8 cellular contexts compared by ENCODE assay signal in genomic region chr5:78361226-78361993, GRCh38. TPM values are rescaled to one million over a fixed set of nuclear protein-coding genes. Genes with fewer than 3 reads are reported as not detected.
A peak's percentile ranks its signal among the peaks of the same experiment; 100 is the strongest.
DNase-seq lines count a peak whose midpoint lies in the region; ATAC-seq and TF ChIP-seq lines count a peak whose summit lies in the region.

No MANE protein-coding gene starts in this region.

- intact Hi-C loops in activated CD8-positive, alpha-beta T cell treated with anti-CD3 and anti-CD28 coated beads for 36 hours (cut with micrococcal nuclease), result no loop called here

- H3F3A ChIP-seq in GM23248 (ENCODE audit: insufficient read depth), result no peaks in the 10 kb centered on the region

- H3K4me2 ChIP-seq in GM23248 (ENCODE audit: unreplicated experiment) (peak overlapping the region; percentile 92), neuronal stem cell (ENCODE audit: insufficient read depth, low read length, poor library complexity, severe bottlenecking) (peak overlapping the region; percentile 77)

- H3K18ac ChIP-seq in neuronal stem cell (ENCODE audit: low read length), result no peak overlapping the region

- no peak for TF ChIP-seq CTCF in C4-2B (conservative IDR thresholded peaks at IDR 0.05)
- TF ChIP-seq CTCF in activated CD8-positive, alpha-beta T cell treated with anti-CD3 and anti-CD28 coated beads for 36 hours (IDR thresholded peaks at IDR 0.05), result peak; percentile 17

- H3K4me3 ChIP-seq in GM23248, result peak overlapping the region; percentile 90
- H3K4me3 ChIP-seq in neuronal stem cell (ENCODE audit: low read length in 2 of 2), result peak overlapping the region; percentile 71 to 97

- peaks cover 5% of the 10 kb centered on the region; the same call in 1 of the 2 replicates for H4K20me1 ChIP-seq in GM23248 (ENCODE audit: insufficient read depth)

- H3K27me3 Mint-ChIP-seq in activated CD8-positive, alpha-beta T cell treated with anti-CD3 and anti-CD28 coated beads for 36 hours, result no peaks in the 10 kb centered on the region

- H3K79me1 ChIP-seq in neuronal stem cell (ENCODE audit: low read depth, low read length), result peaks cover 3% of the 10 kb centered on the region

- H3K27ac Mint-ChIP-seq in activated CD8-positive, alpha-beta T cell treated with anti-CD3 and anti-CD28 coated beads for 36 hours, result peak overlapping the region; percentile 98

- peaks cover 20% of the 10 kb centered on the region for H3K36me3 Mint-ChIP-seq in activated CD8-positive, alpha-beta T cell treated with anti-CD3 and anti-CD28 coated beads for 36 hours (ENCODE audit: low read depth)

- peak overlapping the region; percentile 81 for H3K4me3 Mint-ChIP-seq in activated CD8-positive, alpha-beta T cell treated with anti-CD3 and anti-CD28 coated beads for 36 hours

- H3K9me2 ChIP-seq in GM23248 (ENCODE audit: insufficient read depth), result no peaks in the 10 kb centered on the region

- H3K79me2 ChIP-seq in GM23248 (ENCODE audit: insufficient read depth), result peaks cover 76% of the 10 kb centered on the region

- ATAC-seq in activated CD8-positive, alpha-beta T cell treated with anti-CD3 and anti-CD28 coated beads for 36 hours, result no peak
- no peak for ATAC-seq in HG02623 (IDR thresholded peaks at IDR 0.05; ENCODE audit: unreplicated experiment)

- no peak overlapping the region for H4K91ac ChIP-seq in neuronal stem cell (ENCODE audit: low read depth, low read length, poor library complexity)

- H2AFZ ChIP-seq in GM23248 (peak overlapping the region; percentile 96), neuronal stem cell (ENCODE audit: low read length) (peak overlapping the region; percentile 94)

- no peaks in the 10 kb centered on the region for H3K9me3 Mint-ChIP-seq in activated CD8-positive, alpha-beta T cell treated with anti-CD3 and anti-CD28 coated beads for 36 hours

- no peak overlapping the region for H3K4ac ChIP-seq in neuronal stem cell (ENCODE audit: low read length)

- no peaks in the 10 kb centered on the region for H3K9me3 ChIP-seq in GM23248 (ENCODE audit: low read depth)
- peaks cover 0 to under 1% of the 10 kb centered on the region in 2 donors for H3K9me3 ChIP-seq in neuronal stem cell (replicated peaks in 1 of 2; ENCODE audit: control insufficient read depth in 2 of 2, insufficient read depth in 1 of 2, low read depth in 1 of 2, low read length in 2 of 2)

- DNase-seq in GM23248, result peak; percentile 71
- DNase-seq in NCI-H345 treated with DMSO at 0.1 percent for 48 hours (lab: John Stamatoyannopoulos, UW; ENCODE audit: unreplicated experiment), result peak; percentile 44
- no peak for DNase-seq in activated CD8-positive, alpha-beta T cell treated with anti-CD3 and anti-CD28 coated beads for 36 hours
- DNase-seq in glomerular visceral epithelial cell (ENCODE audit: extremely low spot score), result peak; percentile 65
- no peak for DNase-seq in neuronal stem cell (ENCODE audit: low spot score)
- no peak for DNase-seq in amniotic stem cell (lab: John Stamatoyannopoulos, UW)

- H2BK15ac ChIP-seq in neuronal stem cell (ENCODE audit: low read length), result no peak overlapping the region

- no peak overlapping the region for H4K8ac ChIP-seq in neuronal stem cell (ENCODE audit: low read depth, low read length)

- H3K27ac ChIP-seq in C4-2B (peak overlapping the region; percentile 92), GM23248 (peak overlapping the region; percentile 84), neuronal stem cell (replicated peaks; ENCODE audit: low read length) (no peak overlapping the region)

- CTCF ChIA-PET in activated CD8-positive, alpha-beta T cell treated with anti-CD3 and anti-CD28 coated beads for 36 hours (lab: Charles Lee), result interaction anchor here (0.6 to 4.1 kb wide), 6 partner anchors 10 to 97 kb away, joined by 3 to 46 read pairs (median 4); partner anchors contain the start of gene AP3B1

- no peak overlapping the region for H2AK5ac ChIP-seq in neuronal stem cell (ENCODE audit: low read depth, low read length)

- no peak overlapping the region for H3K14ac ChIP-seq in neuronal stem cell (ENCODE audit: low read length)

- peak overlapping the region; percentile 94 for H3K9ac ChIP-seq in GM23248
- H3K9ac ChIP-seq in neuronal stem cell (ENCODE audit: low read depth, low read length, poor library complexity), result no peak overlapping the region

- H2BK12ac ChIP-seq in neuronal stem cell (ENCODE audit: low read length), result no peak overlapping the region

- H3K23ac ChIP-seq in neuronal stem cell (ENCODE audit: low read depth, low read length, poor library complexity), result peak overlapping the region; percentile 99

- in situ Hi-C loops in GM23248 (cut with MboI), result no loop called here

- WGBS in GM23248 (ENCODE audit: low coverage in 1 of 2, low lambda C conversion rate in 2 of 2, missing lambda C conversion rate in 2 of 2), 2 experiments, result 4 to 5% methylated on average over 15 of the region's 15 CpGs
- no CpG with 5 or more reads among the region's 15 CpGs for WGBS in neuronal stem cell (ENCODE audit: extremely low coverage in 2 of 2, insufficient read length in 2 of 2, insufficient replicate concordance in 1 of 2), 2 donors

- POLR2A ChIA-PET in activated CD8-positive, alpha-beta T cell treated with anti-CD3 and anti-CD28 coated beads for 36 hours (lab: Charles Lee), result interaction anchor here (0.7 to 1.9 kb wide), 9 partner anchors 10 to 622 kb away, joined by 3 to 38 read pairs (median 3); partner anchors contain the start of gene AP3B1

- peaks cover 3% of the 10 kb centered on the region; the same call in 1 of the 2 replicates for H3K36me3 ChIP-seq in GM23248 (ENCODE audit: low read depth)
- H3K36me3 ChIP-seq in neuronal stem cell (replicated peaks in 1 of 2; ENCODE audit: control insufficient read depth in 2 of 2, insufficient read depth in 2 of 2, low read length in 2 of 2), result peaks cover 0 to 13% of the 10 kb centered on the region in 2 donors

- H3K4me1 ChIP-seq in GM23248 (ENCODE audit: insufficient read depth), result peaks cover 15% of the 10 kb centered on the region; the same call in 1 of the 2 replicates
- H3K4me1 ChIP-seq in neuronal stem cell (ENCODE audit: control insufficient read depth in 2 of 2, insufficient read depth in 1 of 2, low read depth in 1 of 2, low read length in 2 of 2), result peaks cover 0 to 5% of the 10 kb centered on the region in 2 donors

- peaks cover 35% of the 10 kb centered on the region for H3K4me1 Mint-ChIP-seq in activated CD8-positive, alpha-beta T cell treated with anti-CD3 and anti-CD28 coated beads for 36 hours (ENCODE audit: low read depth)

- no peak overlapping the region for H2BK5ac ChIP-seq in neuronal stem cell (ENCODE audit: low read length)

- no peak overlapping the region for H2BK120ac ChIP-seq in neuronal stem cell (ENCODE audit: low read depth, low read length)

- H3K27me3 ChIP-seq in GM23248 (replicated peaks; ENCODE audit: insufficient read depth) (no peaks in the 10 kb centered on the region), neuronal stem cell (ENCODE audit: control insufficient read depth in 3 of 3, insufficient read depth in 3 of 3, low read depth in 1 of 3, low read length in 3 of 3) (no peaks in the 10 kb centered on the region)

RNA-seq across cellular contexts. Expression of gene SCAMP1, which starts 1.0 kb away (rescaled TPM):
- 57.7 and 89.2 TPM in 2 replicates for total RNA-seq in GM23248 (2014; rRNA removed; shearing (Covaris generic))
- 66.8 and 66.9 TPM in 2 replicates for polyA plus RNA-seq in GM23248 (2016; fragmentation: Nextera tagmentation; extraction: Ambion mirVana)
- total RNA-seq in activated CD8-positive, alpha-beta T cell treated with anti-CD3 and anti-CD28 coated beads for 36 hours, result 10 to 100 TPM; 13.6 to 14.8 TPM
- 28.2 TPM for polyA plus RNA-seq in neuronal stem cell (2013, experiment 1 of 2)
- polyA plus RNA-seq in neuronal stem cell (2013, experiment 2 of 2), result 29.4 TPM

Comparison
In these comparisons a context has a peak if more than half of its experiments do, and no peak if none do; other contexts are left out.
1. DNase-seq: peak in GM23248 (single experiment), NCI-H345 treated with DMSO at 0.1 percent for 48 hours (single experiment) and glomerular visceral epithelial cell (single experiment); none in activated CD8-positive, alpha-beta T cell treated with anti-CD3 and anti-CD28 coated beads for 36 hours (single experiment), neuronal stem cell (single experiment) and amniotic stem cell (single experiment).